In genomic region chr19:36686365-36687213, GRCh38 we compare ENCODE assay signal across 8 cellular contexts. TPM values are rescaled to one million over a fixed set of nuclear protein-coding genes. Genes with fewer than 3 reads are reported as not detected.
A peak's percentile ranks its signal among the peaks of the same experiment; 100 is the strongest.
DNase-seq lines count a peak whose midpoint lies in the region; ATAC-seq and TF ChIP-seq lines count a peak whose summit lies in the region.

No MANE protein-coding gene starts in this region.

- H3K27ac ChIP-seq in C4-2B (peak overlapping the region; percentile 79), RWPE1 (peak overlapping the region; percentile 77)

- H3K27me3 Mint-ChIP-seq in naive B cell = no peaks in the 10 kb centered on the region

- H3K4me3 Mint-ChIP-seq in naive B cell = peak overlapping the region; percentile 97 to 99 (median 99)

- POLR2A ChIA-PET in RWPE1 (lab: Yijun Ruan, JAX; ENCODE audit: low non-redundant PET) = no interaction called here

- H3K36me3 ChIP-seq in H7 (replicated peaks; ENCODE audit: control insufficient read depth, insufficient read depth, low read length) = peaks cover 14% of the 10 kb centered on the region

- H3K27ac Mint-ChIP-seq in naive B cell = peak overlapping the region; percentile 64 to 98 (median 96)

- H3K36me3 Mint-ChIP-seq in naive B cell = peaks cover 29 to 31% of the 10 kb centered on the region in 2 donors

- DNase-seq in H7 = peak; percentile 40
- DNase-seq in RWPE1 (ENCODE audit: low spot score) = no peak
- peak; percentile 23 for DNase-seq in epithelial cell of esophagus (ENCODE audit: low read depth)
- no peak for DNase-seq in naive B cell
- no peak for DNase-seq in COLO829 (ENCODE audit: low spot score)
- no peak for DNase-seq in DMS114 treated with DMSO at 0.1 percent for 48 hours (lab: John Stamatoyannopoulos, UW; ENCODE audit: unreplicated experiment)

- H3K4me3 ChIP-seq in H7 (ENCODE audit: insufficient read depth, low read depth, low read length) (peak overlapping the region; percentile 88), epithelial cell of esophagus (ENCODE audit: low read length) (peak overlapping the region; percentile 84)

- H3K27me3 ChIP-seq in H7 (ENCODE audit: control insufficient read depth, insufficient read depth, low read length) = no peaks in the 10 kb centered on the region

- TF ChIP-seq CTCF in C4-2B (conservative IDR thresholded peaks at IDR 0.05) = no peak
- no peak for TF ChIP-seq CTCF in RWPE1 (conservative IDR thresholded peaks at IDR 0.05; ENCODE audit: low read depth)
- TF ChIP-seq CTCF in epithelial cell of esophagus (IDR thresholded peaks at IDR 0.05; ENCODE audit: insufficient read depth, low read depth, low read length, missing control alignments) = no peak

- CTCF ChIA-PET in RWPE1 (lab: Yijun Ruan, JAX) = interaction anchor here (0.6 kb wide), 1 partner anchor 266 kb away, joined by 3 read pairs; no protein-coding TSS in a partner anchor

- H3K4me1 Mint-ChIP-seq in naive B cell = peaks cover 32 to 47% (median 34%) of the 10 kb centered on the region in 3 donors

- no peak for ATAC-seq in naive B cell (ENCODE audit: low read depth in 2 of 2)
- ATAC-seq in HG02840 (IDR thresholded peaks at IDR 0.05; ENCODE audit: low FRiP score, unreplicated experiment) = no peak

- peaks cover 0 to 9% (median 0%) of the 10 kb centered on the region in 7 donors for H3K9me3 Mint-ChIP-seq in naive B cell

RNA-seq across cellular contexts. Expression of gene ZNF567, which starts 0.8 kb away (rescaled TPM):
- 5.5 and 12.3 TPM in 2 replicates for total RNA-seq in H7 (2014; rRNA removed; shearing (Covaris generic))
- 10 to 100 TPM in 5 of 6 donors, 1 to 10 TPM in 1; 3.3 to 20.0 (median 12.9) TPM for polyA plus RNA-seq in naive B cell (ENCODE audit: low read depth in 6 of 6)

RNA-seq across cellular contexts. Expression of gene ZNF461, which starts 20.0 kb away (rescaled TPM):
- total RNA-seq in H7 (2014; rRNA removed; shearing (Covaris generic)) = 5.3 and 5.9 TPM in 2 replicates
- polyA plus RNA-seq in naive B cell (ENCODE audit: low read depth in 6 of 6) = 10 to 100 TPM in 2 of 6 donors, 1 to 10 TPM in 4; 2.5 to 13.0 (median 8.6) TPM

Comparison
In these comparisons a context has a peak if more than half of its experiments do, and no peak if none do; other contexts are left out.
1. DNase-seq: peak in H7 (single experiment) and epithelial cell of esophagus (single experiment); none in RWPE1 (single experiment), naive B cell (single experiment), COLO829 (single experiment) and DMS114 treated with DMSO at 0.1 percent for 48 hours (single experiment).